8 cellular contexts compared by ENCODE assay signal in genomic region chr19:3285647-3286176, GRCh38.
DNase-seq lines count a peak whose midpoint lies in the region; ATAC-seq, FAIRE-seq and TF ChIP-seq lines count a peak whose summit lies in the region.

No MANE protein-coding gene starts in this region.

- no peaks in the 10 kb centered on the region for H3K9me3 Mint-ChIP-seq in chondrocyte (ENCODE audit: low read depth)
- peaks cover 0 to 5% (median 0%) of the 10 kb centered on the region in 11 donors for H3K9me3 Mint-ChIP-seq in naive thymus-derived CD4-positive, alpha-beta T cell

- ATAC-seq in naive thymus-derived CD4-positive, alpha-beta T cell, result peak; percentile 76
- ATAC-seq in HG03175 (IDR thresholded peaks at IDR 0.05; ENCODE audit: unreplicated experiment), result no peak

- DNase-seq in BE2C (peak; percentile 77), NCI-H69 (lab: John Stamatoyannopoulos, UW) (peak; percentile 71), chondrocyte (ENCODE audit: low spot score) (no peak), H54 (ENCODE audit: insufficient read length, low spot score) (no peak), NCI-H146 treated with DMSO at 0.1 percent for 48 hours (lab: John Stamatoyannopoulos, UW; ENCODE audit: unreplicated experiment) (no peak), D721Med (ENCODE audit: insufficient read length, low spot score) (no peak)
- DNase-seq in naive thymus-derived CD4-positive, alpha-beta T cell, result peak in 6 of 9 donors; percentile 30 to 71 (median 36)

- no peak overlapping the region for H3K4me3 ChIP-seq in BE2C (ENCODE audit: low read depth, low read length)
- H3K4me3 ChIP-seq in naive thymus-derived CD4-positive, alpha-beta T cell (ENCODE audit: low read length), result no peak overlapping the region

- no peaks in the 10 kb centered on the region for H3K36me3 Mint-ChIP-seq in chondrocyte (ENCODE audit: low read depth)
- no peaks in the 10 kb centered on the region for H3K36me3 Mint-ChIP-seq in naive thymus-derived CD4-positive, alpha-beta T cell

- H3K4me1 Mint-ChIP-seq in chondrocyte (ENCODE audit: low read depth), result no peaks in the 10 kb centered on the region
- H3K4me1 Mint-ChIP-seq in naive thymus-derived CD4-positive, alpha-beta T cell, result peaks cover 0 to 18% (median 8%) of the 10 kb centered on the region in 7 donors

- FAIRE-seq in H54 (lab: Jason Lieb, UNC) (no peak), D721Med (lab: Jason Lieb, UNC) (no peak)

- no peak for TF ChIP-seq POLR2A in H54 (IDR thresholded peaks at IDR 0.05; ENCODE audit: low read depth, low read length)

- H3K4me3 Mint-ChIP-seq in chondrocyte (ENCODE audit: unreplicated experiment), result peak overlapping the region; percentile 47
- peak overlapping the region in 3 of 10 donors; percentile 24 to 44 (median 40) for H3K4me3 Mint-ChIP-seq in naive thymus-derived CD4-positive, alpha-beta T cell

- H3K9me3 ChIP-seq in BE2C, result no peaks in the 10 kb centered on the region
- H3K9me3 ChIP-seq in naive thymus-derived CD4-positive, alpha-beta T cell (ENCODE audit: control insufficient read depth in 2 of 3, low read length in 3 of 3), result no peaks in the 10 kb centered on the region

- no peak overlapping the region for H3K27ac Mint-ChIP-seq in chondrocyte (ENCODE audit: unreplicated experiment)
- no peak overlapping the region for H3K27ac Mint-ChIP-seq in naive thymus-derived CD4-positive, alpha-beta T cell

- H3K36me3 ChIP-seq in BE2C, result no peaks in the 10 kb centered on the region
- H3K36me3 ChIP-seq in naive thymus-derived CD4-positive, alpha-beta T cell (ENCODE audit: control insufficient read depth in 2 of 3, insufficient read depth in 3 of 3, low read length in 3 of 3), result no peaks in the 10 kb centered on the region

- H3K27ac ChIP-seq in naive thymus-derived CD4-positive, alpha-beta T cell (ENCODE audit: low read depth, low read length), result no peak overlapping the region

- H3K27me3 ChIP-seq in BE2C, result peaks cover 14% of the 10 kb centered on the region
- no peaks in the 10 kb centered on the region for H3K27me3 ChIP-seq in naive thymus-derived CD4-positive, alpha-beta T cell (ENCODE audit: control insufficient read depth in 2 of 2, insufficient read depth in 2 of 2, low read length in 2 of 2)

- peaks cover 32% of the 10 kb centered on the region for H3K27me3 Mint-ChIP-seq in chondrocyte (ENCODE audit: low read depth)
- H3K27me3 Mint-ChIP-seq in naive thymus-derived CD4-positive, alpha-beta T cell, result peaks cover 0 to 12% (median 5%) of the 10 kb centered on the region in 5 donors

- TF ChIP-seq CTCF in BE2C (IDR thresholded peaks at IDR 0.05; ENCODE audit: low read depth, low read length) (no peak), chondrocyte (IDR thresholded peaks at IDR 0.05) (no peak), D721Med (IDR thresholded peaks at IDR 0.05; ENCODE audit: insufficient read depth, missing control alignments) (no peak)

- CTCF ChIA-PET in naive thymus-derived CD4-positive, alpha-beta T cell (lab: Charles Lee), result no interaction called here

- intact Hi-C loops in naive thymus-derived CD4-positive, alpha-beta T cell (cut with micrococcal nuclease), result loop anchor here (1.0 kb wide), 1 partner anchor 9 kb away; no protein-coding TSS in a partner anchor

- POLR2A ChIA-PET in naive thymus-derived CD4-positive, alpha-beta T cell (lab: Charles Lee), result interaction anchor here (1.4 kb wide), 1 partner anchor 10 kb away, joined by 4 read pairs; no protein-coding TSS in a partner anchor

- H3K4me1 ChIP-seq in BE2C, result no peaks in the 10 kb centered on the region
- peaks cover 10 to 15% of the 10 kb centered on the region in 2 donors for H3K4me1 ChIP-seq in naive thymus-derived CD4-positive, alpha-beta T cell (ENCODE audit: control insufficient read depth in 2 of 2, insufficient read depth in 2 of 2, low read length in 2 of 2)

Comparison
In these comparisons a context has a peak if more than half of its experiments do, and no peak if none do; other contexts are left out.
1. DNase-seq: peak in BE2C (single experiment), NCI-H69 (single experiment) and naive thymus-derived CD4-positive, alpha-beta T cell (6 of 9); none in chondrocyte (single experiment), H54 (single experiment), NCI-H146 treated with DMSO at 0.1 percent for 48 hours (single experiment) and D721Med (single experiment).